Comparison of ENCODE assay signal across 8 cellular contexts in genomic region chr6:166627039-166627874, GRCh38. TPM values are rescaled to one million over a fixed set of nuclear protein-coding genes. Genes with fewer than 3 reads are reported as not detected.
DNase-seq lines count a peak whose midpoint lies in the region; ATAC-seq and TF ChIP-seq lines count a peak whose summit lies in the region.

RPS6KA2 (minus strand) TSS chr6:166627251; CDS start chr6:166627019, 232 bp downstream.

- H3K4me3 Mint-ChIP-seq in CD14-positive monocyte, result peak within 1 kb of the TSS; percentile 91 to 93

- peak within 1 kb of the TSS; percentile 84 to 93 for H3K27ac ChIP-seq in left lung

- peak within 1 kb of the TSS; percentile 73 to 93 (median 86) for H3K27ac Mint-ChIP-seq in CD14-positive monocyte

- peaks cover 42 to 48% (median 48%) of the 10 kb centered on the region in 3 donors for H3K27me3 Mint-ChIP-seq in CD14-positive monocyte (ENCODE audit: low read depth in 3 of 3)

- intact Hi-C loops in CD14-positive monocyte (cut with micrococcal nuclease) (loop anchor here (5.0 to 10.0 kb wide), 7 partner anchors 242 to 375 kb away; partner anchors contain the start of genes MPC1 (in 2 of the 2), RNASET2 (in 2 of the 2) and SFT2D1 (in 1 of the 2)), left lung (cut with DNase I) (no loop called here)

- H3K27me3 ChIP-seq in left lung, result peaks cover 0 to 16% of the 10 kb centered on the region in 2 donors

- no peaks in the 10 kb centered on the region for H3K9me3 ChIP-seq in left lung

- peaks cover 0 to 50% of the 10 kb centered on the region in 2 donors for H3K4me1 ChIP-seq in left lung

- H3K36me3 Mint-ChIP-seq in CD14-positive monocyte, result no peaks in the 10 kb centered on the region

- peaks cover 25% of the 10 kb centered on the region for H3K4me1 Mint-ChIP-seq in CD14-positive monocyte

- DNase-seq in CD14-positive monocyte (ENCODE audit: low spot score) (peak; percentile 100), NCI-H69 (lab: John Stamatoyannopoulos, UW) (peak; percentile 92), dermis blood vessel endothelial cell (peak; percentile 100), left lung (peak; percentile 99 to 100)
- DNase-seq in activated CD4-positive, alpha-beta T cell treated with anti-CD3 and anti-CD28 coated beads, Interleukin-2, amount 50 U/mL, for 4 hours, result peak; percentile 100
- peak; percentile 100 for DNase-seq in stimulated activated CD4-positive, alpha-beta T cell treated with anti-CD3 and anti-CD28 coated beads, Interleukin-2, amount 100 ng/mL, for 4 hours (ENCODE audit: low read depth)

- no peak for TF ChIP-seq CTCF in CD14-positive monocyte (IDR thresholded peaks at IDR 0.05)
- TF ChIP-seq CTCF in left lung (IDR thresholded peaks at IDR 0.05), result no peak

- H3K9me3 Mint-ChIP-seq in CD14-positive monocyte, result peaks cover 0 to 11% (median 5%) of the 10 kb centered on the region in 7 donors

- H3K4me3 ChIP-seq in left lung, result peak within 1 kb of the TSS; percentile 87 to 90

- H3K36me3 ChIP-seq in left lung, result no peaks in the 10 kb centered on the region

- ATAC-seq in GM19372 (IDR thresholded peaks at IDR 0.05; ENCODE audit: low read depth, unreplicated experiment), result peak; percentile 85
- ATAC-seq in HG03521 (IDR thresholded peaks at IDR 0.05; ENCODE audit: unreplicated experiment), result peak; percentile 90
- ATAC-seq in left lung, result peak; percentile 91

RNA-seq across cellular contexts. Expression of gene RPS6KA2, which starts in this region (rescaled TPM):
- polyA plus RNA-seq in CD14-positive monocyte, result 1 to 10 TPM; 1.4 to 3.1 TPM
- total RNA-seq in dermis blood vessel endothelial cell (166 and 297 TPM in 2 replicates), left lung (100 to 1,000 TPM; 126 to 160 TPM)

Comparison
In these comparisons a context has a peak if more than half of its experiments do, and no peak if none do; other contexts are left out.
1. Peak in every context shown above with its lines: DNase-seq, ATAC-seq, H3K4me3 ChIP-seq and H3K27ac ChIP-seq.
2. intact Hi-C loops: an anchor here in CD14-positive monocyte (5.0 to 10.0 kb wide); none called in left lung.